ENCODE assay signal across 8 cellular contexts in the genomic region with DNA sequence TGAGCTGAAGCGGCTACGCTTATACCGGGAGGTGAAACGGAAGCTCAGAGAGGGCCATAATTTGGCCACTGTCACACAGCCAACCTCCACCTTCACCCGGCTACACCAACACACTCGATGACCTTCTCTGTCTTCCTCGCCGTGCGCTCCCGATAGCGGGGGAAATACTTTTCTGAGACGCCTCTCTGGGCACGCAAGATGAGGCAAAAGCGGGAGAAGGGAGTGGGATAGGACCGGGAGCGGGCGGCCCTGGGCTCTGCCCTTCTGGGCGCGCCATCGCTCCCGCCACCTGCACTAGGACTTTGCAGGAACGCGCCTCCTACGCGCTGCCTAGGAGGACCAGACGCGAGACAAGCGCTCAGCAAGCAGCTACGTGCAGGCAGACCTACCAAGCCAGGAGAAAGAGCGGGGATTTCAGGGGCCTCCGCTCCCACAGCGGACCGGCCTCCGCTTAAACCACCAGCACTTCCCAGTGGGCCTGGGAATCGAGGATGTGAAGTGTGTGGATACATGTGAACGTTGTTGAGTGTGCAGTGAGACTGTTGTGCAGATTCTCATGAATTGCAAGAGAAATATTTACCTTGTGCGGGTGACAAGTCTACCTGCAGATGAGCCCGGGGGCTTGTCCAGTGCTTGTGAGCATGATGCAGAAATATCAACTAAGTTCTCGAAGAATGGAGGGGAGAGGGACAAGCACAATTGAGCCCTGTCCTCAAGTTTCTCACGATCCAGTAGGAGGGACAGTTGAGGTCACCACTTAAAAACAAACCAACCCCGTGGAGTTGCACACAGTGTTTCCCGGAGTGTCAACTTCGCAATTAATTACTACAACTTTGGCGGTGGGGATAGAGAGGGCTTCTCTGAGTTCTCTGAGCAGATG. TPM values are rescaled to one million over a fixed set of nuclear protein-coding genes. Genes with fewer than 3 reads are reported as not detected.
A peak's percentile ranks its signal among the peaks of the same experiment; 100 is the strongest.
DNase-seq lines count a peak whose midpoint lies in the region; ATAC-seq and TF ChIP-seq lines count a peak whose summit lies in the region.

No MANE protein-coding gene starts in this region.

- H2AFZ ChIP-seq in mammary epithelial cell (ENCODE audit: low read depth, low read length) = peak overlapping the region; percentile 65

- POLR2A ChIA-PET in MCF 10A (lab: Yijun Ruan, JAX) = no interaction called here

- H3K4me3 ChIP-seq in breast epithelium (peak overlapping the region; percentile 34 to 64 (median 39)), mammary epithelial cell (replicated peaks in 1 of 3; ENCODE audit: insufficient read depth in 1 of 3, low read depth in 2 of 3, low read length in 3 of 3) (peak overlapping the region; percentile 5 to 33 (median 31))

- H3K4me1 ChIP-seq in breast epithelium (peaks cover 3 to 7% of the 10 kb centered on the region in 2 donors), mammary epithelial cell (ENCODE audit: insufficient read depth, low read length) (peaks cover 20% of the 10 kb centered on the region)

- H3K36me3 ChIP-seq in breast epithelium = no peaks in the 10 kb centered on the region
- H3K36me3 ChIP-seq in mammary epithelial cell (ENCODE audit: insufficient read depth, low read length) = no peaks in the 10 kb centered on the region

- peaks cover 5% of the 10 kb centered on the region for H3K4me1 Mint-ChIP-seq in MCF 10A (ENCODE audit: insufficient read depth, unreplicated experiment)
- peaks cover 23% of the 10 kb centered on the region for H3K4me1 Mint-ChIP-seq in memory B cell
- peaks cover 25% of the 10 kb centered on the region for H3K4me1 Mint-ChIP-seq in type B pancreatic cell (ENCODE audit: unreplicated experiment)

- no peaks in the 10 kb centered on the region for H3K79me2 ChIP-seq in mammary epithelial cell (ENCODE audit: insufficient read depth, low read length)

- peak overlapping the region; percentile 88 for H3K4me2 ChIP-seq in mammary epithelial cell (ENCODE audit: insufficient read depth, low read depth, low read length)

- no peaks in the 10 kb centered on the region for H3K36me3 Mint-ChIP-seq in MCF 10A (ENCODE audit: insufficient read depth, unreplicated experiment)
- no peaks in the 10 kb centered on the region for H3K36me3 Mint-ChIP-seq in memory B cell
- H3K36me3 Mint-ChIP-seq in type B pancreatic cell = no peaks in the 10 kb centered on the region

- H3K9ac ChIP-seq in mammary epithelial cell (ENCODE audit: insufficient read depth, low read length) = no peak overlapping the region

- H3K27ac ChIP-seq in breast epithelium (no peak overlapping the region), mammary epithelial cell (ENCODE audit: insufficient read depth, low read depth, low read length) (no peak overlapping the region)

- dilution Hi-C loops in mammary epithelial cell (cut with HindIII; ENCODE audit: low sequenced_read_pairs) = loop anchor here (10.0 kb wide), 1 partner anchor 558 kb away; no protein-coding TSS in a partner anchor

- H3K4me3 Mint-ChIP-seq in MCF 10A (ENCODE audit: unreplicated experiment) = no peak overlapping the region
- peak overlapping the region; percentile 56 for H3K4me3 Mint-ChIP-seq in memory B cell
- peak overlapping the region; percentile 77 for H3K4me3 Mint-ChIP-seq in type B pancreatic cell

- intact Hi-C loops in breast epithelium (cut with DNase I; ENCODE audit: low total_unique reads) = no loop called here
- intact Hi-C loops in MCF 10A (cut with micrococcal nuclease) = no loop called here
- intact Hi-C loops in mammary epithelial cell (cut with micrococcal nuclease) = no loop called here

- CTCF ChIA-PET in MCF 10A (lab: Yijun Ruan, JAX) (interaction anchor here (0.5 to 9.2 kb wide), 7 partner anchors 344 to 561 kb away, joined by 3 to 206 read pairs (median 4); no protein-coding TSS in a partner anchor), mammary epithelial cell (lab: Charles Lee; ENCODE audit: low non-redundant PET) (interaction anchor here (0.6 kb wide), 1 partner anchor 473 kb away, joined by 4 read pairs; no protein-coding TSS in a partner anchor)

- no peak for TF ChIP-seq POLR2A in breast epithelium (IDR thresholded peaks at IDR 0.05)

- H4K20me1 ChIP-seq in mammary epithelial cell (ENCODE audit: insufficient read depth, low read length) = no peaks in the 10 kb centered on the region

- no peak overlapping the region for H3K27ac Mint-ChIP-seq in MCF 10A (ENCODE audit: low read depth, unreplicated experiment)
- no peak overlapping the region for H3K27ac Mint-ChIP-seq in memory B cell
- no peak overlapping the region for H3K27ac Mint-ChIP-seq in type B pancreatic cell

- H3K9me3 Mint-ChIP-seq in MCF 10A (ENCODE audit: unreplicated experiment) = no peaks in the 10 kb centered on the region
- no peaks in the 10 kb centered on the region for H3K9me3 Mint-ChIP-seq in memory B cell
- H3K9me3 Mint-ChIP-seq in type B pancreatic cell = no peaks in the 10 kb centered on the region

- TF ChIP-seq CTCF in breast epithelium (IDR thresholded peaks at IDR 0.05) = no peak
- no peak for TF ChIP-seq CTCF in MCF 10A (IDR thresholded peaks at IDR 0.05; ENCODE audit: unreplicated experiment)
- TF ChIP-seq CTCF in mammary epithelial cell (conservative IDR thresholded peaks at IDR 0.05 in 1 of 2, IDR thresholded peaks at IDR 0.05 in 1 of 2; ENCODE audit: extremely low read depth in 1 of 2, insufficient read depth in 1 of 2, low read depth in 1 of 2, low read length in 2 of 2) = no peak
- no peak for TF ChIP-seq CTCF in type B pancreatic cell (conservative IDR thresholded peaks at IDR 0.05)

- no peak for DNase-seq in breast epithelium (ENCODE audit: low spot score in 2 of 2)
- DNase-seq in MCF 10A (ENCODE audit: unreplicated experiment) = no peak
- DNase-seq in mammary epithelial cell = no peak
- no peak for DNase-seq in memory B cell (ENCODE audit: low spot score in 2 of 2)
- DNase-seq in type B pancreatic cell (ENCODE audit: extremely low spot score, unreplicated experiment) = no peak
- DNase-seq in cerebellum (ENCODE audit: low spot score) = no peak
- no peak for DNase-seq in AML-193 (lab: John Stamatoyannopoulos, UW)
- DNase-seq in SKM-1 treated with dmso at 0.1 percent for 144 hours (lab: John Stamatoyannopoulos, UW; ENCODE audit: unreplicated experiment) = no peak

- BruUV-seq in MCF 10A (replicated peaks; lab: Mats Ljungman, UMichigan) (no TSS peak), mammary epithelial cell (replicated peaks; lab: Mats Ljungman, UMichigan) (no TSS peak)

- peaks cover 42% of the 10 kb centered on the region for H3K27me3 Mint-ChIP-seq in MCF 10A (ENCODE audit: insufficient read depth, unreplicated experiment)
- H3K27me3 Mint-ChIP-seq in memory B cell = peaks cover 42% of the 10 kb centered on the region
- H3K27me3 Mint-ChIP-seq in type B pancreatic cell = peaks cover 94% of the 10 kb centered on the region

- WGBS in mammary epithelial cell (ENCODE audit: low coverage, missing lambda C conversion rate) = 19% methylated on average over 26 of the region's 44 CpGs

- ATAC-seq in memory B cell (ENCODE audit: low read depth) = no peak

- H3K9me3 ChIP-seq in breast epithelium (no peaks in the 10 kb centered on the region), mammary epithelial cell (replicated peaks; ENCODE audit: insufficient read depth, low read length) (no peaks in the 10 kb centered on the region)

- in situ Hi-C loops in mammary epithelial cell (cut with MboI; ENCODE audit: low sequenced_read_pairs in 2 of 2) = loop anchor here (25.0 kb wide), 2 partner anchors 466 to 916 kb away; no protein-coding TSS in a partner anchor

- H3K27me3 ChIP-seq in breast epithelium (peaks cover 2 to 70% of the 10 kb centered on the region in 2 donors), mammary epithelial cell (ENCODE audit: insufficient read depth, low read length) (peaks cover 25% of the 10 kb centered on the region)

RNA-seq across cellular contexts. Expression of gene SIX3, which starts 11.5 kb away (rescaled TPM):
- not detected for total RNA-seq in breast epithelium
- not detected in 2 replicates for total RNA-seq in MCF 10A (2022)
- not detected for total RNA-seq in mammary epithelial cell
- not detected for polyA plus RNA-seq in mammary epithelial cell
- polyA minus RNA-seq in mammary epithelial cell = not detected
- total RNA-seq in type B pancreatic cell (ENCODE audit: low replicate concordance) = 0.68 TPM in 1 of 2 replicates, not detected in the other
- not detected for total RNA-seq in cerebellum

RNA-seq across cellular contexts. Expression of gene SIX2, which starts 56.2 kb away (rescaled TPM):
- total RNA-seq in breast epithelium (1 to 10 TPM in 2 of 3 donors, under 1 TPM in 1; 0.98 to 3.5 (median 1.5) TPM), MCF 10A (2022) (0.96 and 1.2 TPM in 2 replicates), mammary epithelial cell (not detected), type B pancreatic cell (ENCODE audit: low replicate concordance) (1.9 and 13.8 TPM in 2 replicates), cerebellum (0.45 TPM)
- 0.02 TPM for polyA plus RNA-seq in mammary epithelial cell
- polyA minus RNA-seq in mammary epithelial cell = not detected
